ENCODE assay signal across 19 cellular contexts in genomic region chr12:12425616-12426015, GRCh38.
DNase-seq lines count a peak whose midpoint lies in the region; ATAC-seq and TF ChIP-seq lines count a peak whose summit lies in the region.
"Had no signal": no experiment of that assay in that cellular context is flagged by ENCODE, and none has a peak within 500 bp of the region (broad histone marks: within the 10 kb centered on the region; RNA-seq: fewer than 3 reads in every experiment).

No MANE protein-coding gene starts in this region.

- no peak overlapping the region for H3K4me3 Mint-ChIP-seq in chondrocyte (ENCODE audit: unreplicated experiment)
- no peak overlapping the region for H3K4me3 Mint-ChIP-seq in neural progenitor cell
- H3K4me3 Mint-ChIP-seq: activated naive CD4-positive, alpha-beta T cell treated with anti-CD3 and anti-CD28 coated beads, Interleukin-2, amount 50 U/mL, for 24 hours; B cell; effector memory CD8-positive, alpha-beta T cell; T-helper 2 cell treated with Interferon-gamma antibody and Interleukin-4, amounts not matched to agents 5 μg/mL and 100 μg/mL, for 36 hours had no signal

- peaks cover 8% of the 10 kb centered on the region for H3K36me3 Mint-ChIP-seq in chondrocyte (ENCODE audit: low read depth)
- H3K36me3 Mint-ChIP-seq in neural progenitor cell: peaks cover 10% of the 10 kb centered on the region

- H3K4me2 ChIP-seq in GM23248 (ENCODE audit: unreplicated experiment): peak overlapping the region; percentile 28
- no peak overlapping the region for H3K4me2 ChIP-seq in Karpas-422 (ENCODE audit: low read depth, low read length, poor library complexity, severe bottlenecking)
- no peak overlapping the region for H3K4me2 ChIP-seq in neural progenitor cell

- H3K9me3 ChIP-seq in GM23248 (ENCODE audit: low read depth) (no peaks in the 10 kb centered on the region), mucosa of descending colon (peaks cover 13% of the 10 kb centered on the region), testis (no peaks in the 10 kb centered on the region), Karpas-422 (ENCODE audit: low read length) (no peaks in the 10 kb centered on the region), neural progenitor cell (ENCODE audit: low read depth) (peaks cover 16% of the 10 kb centered on the region)

- H2AFZ ChIP-seq in GM23248 (no peak overlapping the region), Karpas-422 (ENCODE audit: low read length) (no peak overlapping the region), neural progenitor cell (replicated peaks) (no peak overlapping the region)

- ATAC-seq in mucosa of descending colon (peak; percentile 34), HG02884 (IDR thresholded peaks at IDR 0.05; ENCODE audit: unreplicated experiment) (no peak)
- ATAC-seq: effector memory CD8-positive, alpha-beta T cell had no signal

- intact Hi-C loops in mucosa of descending colon (cut with DNase I, micrococcal nuclease): no loop called here
- intact Hi-C loops in testis (cut with DNase I; ENCODE audit: low total_unique reads): no loop called here

- H3F3A ChIP-seq in GM23248 (ENCODE audit: insufficient read depth): no peaks in the 10 kb centered on the region
- no peaks in the 10 kb centered on the region for H3F3A ChIP-seq in neural progenitor cell (ENCODE audit: low read depth)

- H3K79me2 ChIP-seq in GM23248 (ENCODE audit: insufficient read depth) (peaks cover 6% of the 10 kb centered on the region), Karpas-422 (ENCODE audit: low read length) (no peaks in the 10 kb centered on the region), neural progenitor cell (ENCODE audit: low read depth) (no peaks in the 10 kb centered on the region)

- TF ChIP-seq CTCF in chondrocyte (IDR thresholded peaks at IDR 0.05) (no peak), mucosa of descending colon (IDR thresholded peaks at IDR 0.05) (no peak), testis (IDR thresholded peaks at IDR 0.05) (no peak), neural progenitor cell (IDR thresholded peaks at IDR 0.05) (no peak)

- H3K4me1 ChIP-seq in GM23248 (ENCODE audit: insufficient read depth): peaks cover 12% of the 10 kb centered on the region; the same call in 1 of the 2 replicates
- H3K4me1 ChIP-seq in mucosa of descending colon (ENCODE audit: low read depth): no peaks in the 10 kb centered on the region
- no peaks in the 10 kb centered on the region for H3K4me1 ChIP-seq in testis
- no peaks in the 10 kb centered on the region for H3K4me1 ChIP-seq in Karpas-422 (ENCODE audit: low read length)
- no peaks in the 10 kb centered on the region for H3K4me1 ChIP-seq in neural progenitor cell

- DNase-seq in AG08395 (ENCODE audit: low spot score): peak; percentile 32
- peak; percentile 42 for DNase-seq in GM23248
- DNase-seq in chondrocyte (ENCODE audit: low spot score): no peak
- DNase-seq in mucosa of descending colon: no peak
- no peak for DNase-seq in testis
- DNase-seq in Karpas-422: no peak
- DNase-seq in neural progenitor cell (ENCODE audit: low spot score): no peak
- DNase-seq: effector memory CD8-positive, alpha-beta T cell; GF-D8; H7; hippocampal formation; KG1; midbrain; NCI-H1092 treated with DMSO at 0.1 percent for 48 hours; NCI-H82 had no signal

- H3K4me1 Mint-ChIP-seq in chondrocyte (ENCODE audit: low read depth) (peaks cover 28% of the 10 kb centered on the region), neural progenitor cell (no peaks in the 10 kb centered on the region)
- H3K4me1 Mint-ChIP-seq: B cell had no signal

- H3K27ac Mint-ChIP-seq in chondrocyte (ENCODE audit: unreplicated experiment) (peak overlapping the region; percentile 0), neural progenitor cell (no peak overlapping the region)
- H3K27ac Mint-ChIP-seq: activated naive CD4-positive, alpha-beta T cell treated with anti-CD3 and anti-CD28 coated beads, Interleukin-2, amount 50 U/mL, for 24 hours; B cell; T-helper 2 cell treated with Interferon-gamma antibody and Interleukin-4, amounts not matched to agents 5 μg/mL and 100 μg/mL, for 36 hours had no signal

- in situ Hi-C loops in GM23248 (cut with MboI): no loop called here

- no peaks in the 10 kb centered on the region for H3K27me3 Mint-ChIP-seq in chondrocyte (ENCODE audit: low read depth)
- H3K27me3 Mint-ChIP-seq in neural progenitor cell (ENCODE audit: insufficient read depth, low read depth): no peaks in the 10 kb centered on the region
- H3K27me3 Mint-ChIP-seq: activated naive CD4-positive, alpha-beta T cell treated with anti-CD3 and anti-CD28 coated beads, Interleukin-2, amount 50 U/mL, for 24 hours; B cell; effector memory CD8-positive, alpha-beta T cell had no signal

- no peaks in the 10 kb centered on the region for H3K27me3 ChIP-seq in GM23248 (replicated peaks; ENCODE audit: insufficient read depth)
- no peaks in the 10 kb centered on the region for H3K27me3 ChIP-seq in testis
- no peaks in the 10 kb centered on the region for H3K27me3 ChIP-seq in Karpas-422 (ENCODE audit: low read length)
- H3K27me3 ChIP-seq in neural progenitor cell: no peaks in the 10 kb centered on the region

- H3K4me3 ChIP-seq in GM23248: no peak overlapping the region
- no peak overlapping the region for H3K4me3 ChIP-seq in mucosa of descending colon
- H3K4me3 ChIP-seq in testis: no peak overlapping the region
- H3K4me3 ChIP-seq in Karpas-422 (ENCODE audit: low read length): no peak overlapping the region
- no peak overlapping the region for H3K4me3 ChIP-seq in neural progenitor cell

- H4K20me1 ChIP-seq in GM23248 (ENCODE audit: insufficient read depth) (no peaks in the 10 kb centered on the region), Karpas-422 (ENCODE audit: insufficient read depth, low read depth, low read length) (peaks cover 4% of the 10 kb centered on the region; the same call in 1 of the 2 replicates), neural progenitor cell (ENCODE audit: low read depth) (no peaks in the 10 kb centered on the region)

- H3K36me3 ChIP-seq in GM23248 (ENCODE audit: low read depth) (no peaks in the 10 kb centered on the region), mucosa of descending colon (ENCODE audit: low read depth) (no peaks in the 10 kb centered on the region), testis (ENCODE audit: low read depth, missing control alignments) (no peaks in the 10 kb centered on the region), Karpas-422 (ENCODE audit: insufficient read depth, low read length) (no peaks in the 10 kb centered on the region), neural progenitor cell (no peaks in the 10 kb centered on the region)

- H3K9me3 Mint-ChIP-seq in chondrocyte (ENCODE audit: low read depth): peaks cover 17% of the 10 kb centered on the region
- H3K9me3 Mint-ChIP-seq in neural progenitor cell: peaks cover 37% of the 10 kb centered on the region

- no peak overlapping the region for H3K27ac ChIP-seq in GM23248
- no peak overlapping the region for H3K27ac ChIP-seq in testis
- no peak overlapping the region for H3K27ac ChIP-seq in Karpas-422 (ENCODE audit: low read length)
- no peak overlapping the region for H3K27ac ChIP-seq in neural progenitor cell

- WGBS in GM23248 (ENCODE audit: low coverage in 1 of 2, low lambda C conversion rate in 2 of 2, missing lambda C conversion rate in 2 of 2), 2 experiments: 84 to 97% methylated on average over 1 of the region's 1 CpG
- 79 to 81% methylated on average over 1 of the region's 1 CpG for WGBS in testis, 2 donors

- no peak for TF ChIP-seq POLR2A in testis (IDR thresholded peaks at IDR 0.05)

- H3K9me2 ChIP-seq in GM23248 (ENCODE audit: insufficient read depth) (no peaks in the 10 kb centered on the region), Karpas-422 (replicated peaks; ENCODE audit: insufficient read depth, low read length) (no peaks in the 10 kb centered on the region)

- no peak overlapping the region for H3K9ac ChIP-seq in GM23248
- no peak overlapping the region for H3K9ac ChIP-seq in Karpas-422 (ENCODE audit: low read length)
- no peak overlapping the region for H3K9ac ChIP-seq in neural progenitor cell

Comparison
In these comparisons a context has a peak if more than half of its experiments do, and no peak if none do; other contexts are left out.
1. DNase-seq: peak in AG08395 (single experiment) and GM23248 (single experiment); none in chondrocyte (single experiment), mucosa of descending colon (0 of 3), testis (single experiment), Karpas-422 (single experiment) and neural progenitor cell (single experiment).